Comparison of ENCODE assay signal across 8 cellular contexts in the genomic region with DNA sequence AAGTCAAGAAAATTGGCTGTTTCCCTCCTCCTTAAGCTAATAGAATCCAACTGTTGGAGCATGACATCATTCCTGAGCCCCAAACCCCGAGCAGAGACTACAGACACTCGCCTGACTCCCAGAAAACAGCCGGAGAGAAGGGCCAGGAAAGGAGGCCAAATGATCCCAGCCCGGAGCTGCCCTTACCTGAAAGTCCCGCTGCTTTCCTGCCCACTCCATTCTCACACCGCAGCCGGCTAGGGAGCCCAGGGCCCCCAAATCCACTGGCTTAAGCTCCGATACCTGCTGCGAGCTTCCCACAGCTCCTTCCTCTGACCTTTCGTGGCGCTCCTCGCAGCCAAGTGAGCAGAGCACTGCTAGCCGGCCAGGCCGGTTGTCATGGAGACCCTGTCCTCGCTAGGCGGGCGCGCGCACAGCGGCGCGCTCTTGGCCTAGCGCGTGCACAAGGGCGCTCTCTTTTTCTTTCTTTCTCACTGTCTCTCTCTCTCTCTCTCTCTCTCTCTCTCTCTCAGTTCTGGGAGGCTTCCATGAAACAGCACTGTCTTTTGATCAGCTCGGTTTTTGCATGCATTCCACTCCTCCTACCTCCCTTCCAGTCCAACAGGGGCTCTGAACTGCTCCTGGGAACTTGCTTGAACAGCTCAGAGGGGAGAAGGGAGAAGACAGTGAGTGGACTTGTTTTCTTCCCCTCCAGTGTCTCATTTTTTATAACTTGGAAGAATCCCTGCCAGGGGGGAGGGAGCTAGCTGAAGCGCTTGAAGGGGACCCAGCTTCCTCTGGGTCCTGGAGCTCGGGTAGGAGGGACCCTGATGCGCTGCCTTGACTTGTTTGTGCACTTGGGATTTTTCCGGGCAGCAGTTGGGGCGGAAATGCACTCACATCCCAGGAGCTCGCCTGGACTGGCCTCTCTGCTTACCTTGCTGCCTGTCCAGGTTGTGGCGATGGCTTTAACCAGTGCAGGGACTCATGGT.
A peak's percentile ranks its signal among the peaks of the same experiment; 100 is the strongest.
DNase-seq lines count a peak whose midpoint lies in the region; ATAC-seq and TF ChIP-seq lines count a peak whose summit lies in the region.

No MANE protein-coding gene starts in this region.

- no peaks in the 10 kb centered on the region for H3K36me3 Mint-ChIP-seq in glutamatergic neuron (ENCODE audit: unreplicated experiment)

- H3K4me1 Mint-ChIP-seq in glutamatergic neuron (ENCODE audit: low read depth, unreplicated experiment), result peaks cover 46% of the 10 kb centered on the region

- ATAC-seq in HG03469 (IDR thresholded peaks at IDR 0.05; ENCODE audit: unreplicated experiment) (no peak), HG02623 (IDR thresholded peaks at IDR 0.05; ENCODE audit: unreplicated experiment) (no peak)

- peaks cover 19% of the 10 kb centered on the region for H3K79me2 ChIP-seq in neural cell (replicated peaks; ENCODE audit: insufficient read depth, low read length)

- WGBS in adipose tissue, 3 donors, result 6 to 26% (median 14%) methylated on average over 33 of the region's 33 CpGs

- H3K4me3 ChIP-seq in neural cell (ENCODE audit: low read length), result peak overlapping the region; percentile 73

- H3K4me2 ChIP-seq in neural cell (ENCODE audit: low read length), result peak overlapping the region; percentile 38

- TF ChIP-seq CTCF in GM10266 (IDR thresholded peaks at IDR 0.05; ENCODE audit: control insufficient read depth, insufficient read depth, low read depth, missing control alignments) (peak; percentile 1), glutamatergic neuron (IDR thresholded peaks at IDR 0.05; ENCODE audit: partially characterized antibody, unreplicated experiment) (no peak), neural cell (IDR thresholded peaks at IDR 0.05; ENCODE audit: poor library complexity, severe bottlenecking) (peak; percentile 30)

- no peaks in the 10 kb centered on the region for H4K20me1 ChIP-seq in neural cell (ENCODE audit: insufficient read depth)

- H3K27me3 ChIP-seq in neural cell (ENCODE audit: insufficient read depth, low read depth, low read length), result no peaks in the 10 kb centered on the region

- H3K27ac Mint-ChIP-seq in glutamatergic neuron (ENCODE audit: unreplicated experiment), result peak overlapping the region; percentile 95

- TF ChIP-seq EP300 in neural cell (conservative IDR thresholded peaks at IDR 0.05; ENCODE audit: poor library complexity, severe bottlenecking), result peak; percentile 32

- H3K4me3 Mint-ChIP-seq in glutamatergic neuron (ENCODE audit: unreplicated experiment), result peak overlapping the region; percentile 97

- H3K9me3 ChIP-seq in neural cell (ENCODE audit: low read length), result no peaks in the 10 kb centered on the region

- no peaks in the 10 kb centered on the region for H3K9me2 ChIP-seq in neural cell (ENCODE audit: insufficient read depth, low read length)

- H3K27ac ChIP-seq in adipose tissue (ENCODE audit: low read depth, low read length) (peak overlapping the region; percentile 40), neural cell (ENCODE audit: low read length) (peak overlapping the region; percentile 76)

- H3F3A ChIP-seq in neural cell (ENCODE audit: insufficient read depth, low read length, poor library complexity, severe bottlenecking), result no peaks in the 10 kb centered on the region

- peak overlapping the region; percentile 86 for H2AFZ ChIP-seq in neural cell (ENCODE audit: low read depth, low read length)

- peak overlapping the region; percentile 75 for H3K9ac ChIP-seq in neural cell (ENCODE audit: low read length)

- H3K9me3 Mint-ChIP-seq in glutamatergic neuron (ENCODE audit: unreplicated experiment), result peaks cover 5% of the 10 kb centered on the region

- no peaks in the 10 kb centered on the region for H3K36me3 ChIP-seq in neural cell (ENCODE audit: insufficient read depth, low read length)

- H3K27me3 Mint-ChIP-seq in glutamatergic neuron (ENCODE audit: unreplicated experiment), result no peaks in the 10 kb centered on the region

- TF ChIP-seq RAD21 in neural cell (conservative IDR thresholded peaks at IDR 0.05), result peak; percentile 49

- peak; percentile 62 for DNase-seq in GM10266 (ENCODE audit: extremely low spot score)
- peak; percentile 49 for DNase-seq in NCI-H2029 treated with DMSO at 0.1 percent for 48 hours (lab: John Stamatoyannopoulos, UW)
- DNase-seq in glutamatergic neuron, result peak; percentile 64
- no peak for DNase-seq in SIG-M5 treated with dmso at 0.1 percent for 504 hours (lab: John Stamatoyannopoulos, UW; ENCODE audit: unreplicated experiment)

TF ChIP-seq in neural cell, 6 proteins besides CTCF, POLR2A, EP300 and RAD21:
- TF ChIP-seq, protein P1, sequence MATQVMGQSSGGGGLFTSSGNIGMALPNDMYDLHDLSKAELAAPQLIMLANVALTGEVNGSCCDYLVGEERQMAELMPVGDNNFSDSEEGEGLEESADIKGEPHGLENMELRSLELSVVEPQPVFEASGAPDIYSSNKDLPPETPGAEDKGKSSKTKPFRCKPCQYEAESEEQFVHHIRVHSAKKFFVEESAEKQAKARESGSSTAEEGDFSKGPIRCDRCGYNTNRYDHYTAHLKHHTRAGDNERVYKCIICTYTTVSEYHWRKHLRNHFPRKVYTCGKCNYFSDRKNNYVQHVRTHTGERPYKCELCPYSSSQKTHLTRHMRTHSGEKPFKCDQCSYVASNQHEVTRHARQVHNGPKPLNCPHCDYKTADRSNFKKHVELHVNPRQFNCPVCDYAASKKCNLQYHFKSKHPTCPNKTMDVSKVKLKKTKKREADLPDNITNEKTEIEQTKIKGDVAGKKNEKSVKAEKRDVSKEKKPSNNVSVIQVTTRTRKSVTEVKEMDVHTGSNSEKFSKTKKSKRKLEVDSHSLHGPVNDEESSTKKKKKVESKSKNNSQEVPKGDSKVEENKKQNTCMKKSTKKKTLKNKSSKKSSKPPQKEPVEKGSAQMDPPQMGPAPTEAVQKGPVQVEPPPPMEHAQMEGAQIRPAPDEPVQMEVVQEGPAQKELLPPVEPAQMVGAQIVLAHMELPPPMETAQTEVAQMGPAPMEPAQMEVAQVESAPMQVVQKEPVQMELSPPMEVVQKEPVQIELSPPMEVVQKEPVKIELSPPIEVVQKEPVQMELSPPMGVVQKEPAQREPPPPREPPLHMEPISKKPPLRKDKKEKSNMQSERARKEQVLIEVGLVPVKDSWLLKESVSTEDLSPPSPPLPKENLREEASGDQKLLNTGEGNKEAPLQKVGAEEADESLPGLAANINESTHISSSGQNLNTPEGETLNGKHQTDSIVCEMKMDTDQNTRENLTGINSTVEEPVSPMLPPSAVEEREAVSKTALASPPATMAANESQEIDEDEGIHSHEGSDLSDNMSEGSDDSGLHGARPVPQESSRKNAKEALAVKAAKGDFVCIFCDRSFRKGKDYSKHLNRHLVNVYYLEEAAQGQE (IDR thresholded peaks at IDR 0.05; ENCODE audit: borderline replicate concordance), result peak; percentile 41
- TF ChIP-seq TAF1 (IDR thresholded peaks at IDR 0.05; ENCODE audit: low read depth) (peak; percentile 72), POLR2AphosphoS5 (IDR thresholded peaks at IDR 0.05) (peak; percentile 85), MXI1 (conservative IDR thresholded peaks at IDR 0.05; ENCODE audit: poor library complexity, severe bottlenecking) (peak; percentile 53), SMC3 (conservative IDR thresholded peaks at IDR 0.05; ENCODE audit: poor library complexity) (peak; percentile 44), EZH2 (IDR thresholded peaks at IDR 0.05; ENCODE audit: borderline replicate concordance, insufficient read depth, low read length, poor library complexity, severe bottlenecking) (no peak)
